In genomic region chr15:86103825-86104224, GRCh38 we compare ENCODE assay signal across 1 cellular context.
TF ChIP-seq lines count a peak whose summit lies in the region.

No MANE protein-coding gene starts in this region.

TF ChIP-seq in IMR-90, 13 proteins besides CTCF, POLR2A, EP300 and RAD21:
- TF ChIP-seq MAFK (IDR thresholded peaks at IDR 0.05; ENCODE audit: low read depth, low read length) (no peak), RCOR1 (IDR thresholded peaks at IDR 0.05; ENCODE audit: insufficient replicate concordance, low read length) (no peak), NFE2L2 (IDR thresholded peaks at IDR 0.05; ENCODE audit: low read depth, low read length) (no peak), SMC3 (IDR thresholded peaks at IDR 0.05; ENCODE audit: low read depth, low read length) (no peak), BHLHE40 (IDR thresholded peaks at IDR 0.05; ENCODE audit: low read depth, low read length) (no peak), MAZ (IDR thresholded peaks at IDR 0.05; ENCODE audit: borderline replicate concordance, low read depth, low read length) (no peak), FOS (IDR thresholded peaks at IDR 0.05; ENCODE audit: low read depth, low read length) (no peak), ELK1 (IDR thresholded peaks at IDR 0.05; ENCODE audit: borderline replicate concordance, low read depth, low read length) (no peak), CHD1 (IDR thresholded peaks at IDR 0.05; ENCODE audit: low read depth, low read length) (no peak), CEBPB (IDR thresholded peaks at IDR 0.05; ENCODE audit: low read depth, low read length) (no peak), MXI1 (IDR thresholded peaks at IDR 0.05; ENCODE audit: borderline replicate concordance, low read depth, low read length) (no peak), RFX5 (IDR thresholded peaks at IDR 0.05; ENCODE audit: low read depth, low read length) (no peak), USF2 (IDR thresholded peaks at IDR 0.05; ENCODE audit: low read depth, low read length) (no peak)
